Comparison of ENCODE assay signal across 18 cellular contexts in the genomic region with DNA sequence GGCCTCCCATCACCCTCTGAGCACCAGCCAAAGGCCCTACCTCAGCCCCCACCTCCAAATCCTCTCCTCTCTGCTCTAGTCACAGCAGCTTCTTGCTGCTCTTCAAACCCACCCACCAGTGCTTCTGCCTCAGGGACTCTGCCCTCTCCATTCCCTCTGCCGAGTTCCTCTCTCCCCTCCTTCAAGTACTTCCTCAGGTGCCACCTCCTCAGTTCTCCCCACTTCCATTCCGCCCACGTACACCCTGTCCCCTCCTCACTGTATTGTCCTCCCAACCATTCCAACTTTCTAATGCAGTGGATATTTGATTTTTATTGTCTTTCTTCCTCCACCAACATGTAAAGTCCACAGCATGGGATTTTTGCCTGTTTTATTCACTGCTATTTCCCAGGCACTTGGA.
"Had no signal": no experiment of that assay in that cellular context is flagged by ENCODE, and none has a peak within 500 bp of the region (broad histone marks: within the 10 kb centered on the region; RNA-seq: fewer than 3 reads in every experiment).

No MANE protein-coding gene starts in this region.

- H3K27me3 Mint-ChIP-seq: stimulated activated naive CD8-positive, alpha-beta T cell treated with anti-CD3 and anti-CD28 coated beads, Interleukin-15, Interleukin-2, amounts not matched to agents 100 ng/mL and 50 ng/mL, for 24 hours had no signal

- H3K27ac ChIP-seq: foreskin keratinocyte, left ventricle myocardium inferior, skin epidermis had no signal

- H3K4me3 Mint-ChIP-seq: activated naive CD8-positive, alpha-beta T cell treated with anti-CD3 and anti-CD28 coated beads, Interleukin-2, amount 10 ng/mL, durations not matched to agents 7 days and 5 days; dendritic cell treated with granulocyte-macrophage colony-stimulating factor and Interleukin-4, amounts not matched to agents 40 ng/mL and 50 ng/mL, for 4 days; nephron progenitor cell; stimulated activated naive CD8-positive, alpha-beta T cell treated with anti-CD3 and anti-CD28 coated beads, Interleukin-15, Interleukin-2, amounts not matched to agents 100 ng/mL and 50 ng/mL, for 24 hours had no signal

- H3K9me3 ChIP-seq: left ventricle myocardium inferior had no signal

- H3K9me3 Mint-ChIP-seq: activated naive CD8-positive, alpha-beta T cell treated with anti-CD3 and anti-CD28 coated beads, Interleukin-2, amount 10 ng/mL, durations not matched to agents 7 days and 5 days; dendritic cell treated with granulocyte-macrophage colony-stimulating factor and Interleukin-4, amounts not matched to agents 40 ng/mL and 50 ng/mL, for 4 days; nephron progenitor cell; stimulated activated naive CD8-positive, alpha-beta T cell treated with anti-CD3 and anti-CD28 coated beads, Interleukin-15, Interleukin-2, amounts not matched to agents 100 ng/mL and 50 ng/mL, for 24 hours had no signal

- H3K27ac Mint-ChIP-seq: activated naive CD8-positive, alpha-beta T cell treated with anti-CD3 and anti-CD28 coated beads, Interleukin-2, amount 10 ng/mL, durations not matched to agents 7 days and 5 days; dendritic cell treated with granulocyte-macrophage colony-stimulating factor and Interleukin-4, amounts not matched to agents 40 ng/mL and 50 ng/mL, for 4 days; nephron progenitor cell; progenitor cell of endocrine pancreas; stimulated activated naive CD8-positive, alpha-beta T cell treated with anti-CD3 and anti-CD28 coated beads, Interleukin-15, Interleukin-2, amounts not matched to agents 100 ng/mL and 50 ng/mL, for 24 hours had no signal

- DNase-seq: activated CD4-positive, alpha-beta T cell treated with anti-CD3 and anti-CD28 coated beads, Interleukin-2, amount 50 U/mL, for 48 hours; activated effector memory CD4-positive, alpha-beta T cell treated with anti-CD3 and anti-CD28 coated beads, Interleukin-2, amount 50 U/mL, for 16 hours; activated naive CD8-positive, alpha-beta T cell treated with anti-CD3 and anti-CD28 coated beads, Interleukin-2, amount 10 ng/mL, durations not matched to agents 7 days and 5 days; aorta; effector memory CD4-positive, alpha-beta T cell; glutamatergic neuron; kidney; left ventricle myocardium inferior; nephron progenitor cell; right cardiac atrium; stimulated activated CD4-positive, alpha-beta T cell treated with anti-CD3 and anti-CD28 coated beads, Interleukin-15, amount 100 ng/mL, for 24 hours; stimulated activated CD4-positive, alpha-beta T cell treated with anti-CD3 and anti-CD28 coated beads, Interleukin-4, amount 100 ng/mL, for 1 hour; T-helper 9 cell had no signal

- H3K4me3 ChIP-seq: left ventricle myocardium inferior, skin epidermis had no signal

- H3K36me3 Mint-ChIP-seq: activated naive CD8-positive, alpha-beta T cell treated with anti-CD3 and anti-CD28 coated beads, Interleukin-2, amount 10 ng/mL, durations not matched to agents 7 days and 5 days had no signal

- H3K4me1 ChIP-seq: foreskin keratinocyte, left ventricle myocardium inferior had no signal

- H3K36me3 ChIP-seq: left ventricle myocardium inferior had no signal
